In genomic region chr9:107228648-107229047, GRCh38 we compare ENCODE assay signal across 1 cellular context.
TF ChIP-seq lines count a peak whose summit lies in the region.

No MANE protein-coding gene starts in this region.

TF ChIP-seq in WTC11, 78 proteins besides CTCF, POLR2A, EP300 and RAD21 (continued from another document):
- no peak for TF ChIP-seq HMGXB4 (CRISPR knock-in tag; IDR thresholded peaks at IDR 0.05)
- no peak for TF ChIP-seq ZBTB21 (CRISPR knock-in tag; IDR thresholded peaks at IDR 0.05; ENCODE audit: borderline replicate concordance)
- TF ChIP-seq TEAD4 (CRISPR knock-in tag; IDR thresholded peaks at IDR 0.05): no peak
